Comparison of ENCODE assay signal across 10 cellular contexts in the genomic region with DNA sequence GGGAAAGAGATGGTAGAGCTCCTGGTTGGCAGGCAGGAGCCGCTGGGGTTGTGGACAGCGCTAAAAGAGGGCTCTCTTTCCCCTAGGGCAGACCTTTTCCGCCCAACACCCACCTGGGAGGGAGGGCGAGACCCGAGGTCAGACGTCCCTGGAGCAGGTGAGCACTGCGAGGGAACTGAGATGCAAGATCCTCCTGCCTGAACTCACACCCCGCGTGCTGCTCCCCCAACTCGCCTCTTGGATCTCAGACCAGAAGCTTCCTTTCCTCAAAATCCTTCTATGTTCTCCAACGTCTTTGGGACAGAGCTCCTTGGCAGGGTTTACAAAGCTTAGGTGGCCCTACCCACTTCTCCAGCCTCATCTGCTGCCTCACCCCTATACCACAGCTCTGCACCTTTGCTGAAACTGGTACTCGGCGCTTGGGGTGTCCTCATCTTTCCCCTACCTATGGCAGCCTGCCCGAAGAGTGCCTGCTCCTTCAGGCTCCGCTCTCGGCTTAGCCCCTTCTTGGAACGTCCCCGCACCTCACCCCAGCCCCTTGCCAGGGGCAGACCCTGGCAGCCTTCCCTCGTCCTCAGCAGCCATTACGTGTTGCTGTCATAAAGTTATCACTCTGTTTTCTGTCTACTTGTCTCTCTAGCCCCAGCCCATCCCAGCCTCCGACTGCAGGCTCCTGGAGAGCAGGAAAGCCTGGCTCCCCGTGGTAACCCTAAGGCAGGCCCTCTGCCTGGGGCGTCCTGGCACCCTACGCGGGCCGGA. TPM values are rescaled to one million over a fixed set of nuclear protein-coding genes. Genes with fewer than 3 reads are reported as not detected.
DNase-seq lines count a peak whose midpoint lies in the region; ATAC-seq and TF ChIP-seq lines count a peak whose summit lies in the region.
"Had no signal": no experiment of that assay in that cellular context is flagged by ENCODE, and none has a peak within 500 bp of the region (broad histone marks: within the 10 kb centered on the region; RNA-seq: fewer than 3 reads in every experiment).

No MANE protein-coding gene starts in this region.

- TF ChIP-seq CTCF in endodermal cell (conservative IDR thresholded peaks at IDR 0.05), result no peak
- no peak for TF ChIP-seq CTCF in neural progenitor cell (IDR thresholded peaks at IDR 0.05)

- H3F3A ChIP-seq in neural progenitor cell (ENCODE audit: low read depth), result peaks cover 22% of the 10 kb centered on the region

- no peaks in the 10 kb centered on the region for H3K9me3 Mint-ChIP-seq in endodermal cell
- no peaks in the 10 kb centered on the region for H3K9me3 Mint-ChIP-seq in neural progenitor cell

- H3K4me1 ChIP-seq in ACC112 (ENCODE audit: control insufficient read depth, insufficient read depth, low read length, unreplicated experiment), result peaks cover 13% of the 10 kb centered on the region
- peaks cover 35% of the 10 kb centered on the region for H3K4me1 ChIP-seq in HUES64 (ENCODE audit: insufficient read depth, low read length)
- peaks cover 7% of the 10 kb centered on the region for H3K4me1 ChIP-seq in endodermal cell (ENCODE audit: control insufficient read depth, insufficient read depth, low read length)
- peaks cover 36% of the 10 kb centered on the region for H3K4me1 ChIP-seq in neural progenitor cell
- peaks cover 20% of the 10 kb centered on the region for H3K4me1 ChIP-seq in HAP-1

- H3K27ac Mint-ChIP-seq in endodermal cell (no peak overlapping the region), neural progenitor cell (no peak overlapping the region)

- H3K4me3 ChIP-seq in ACC112 (ENCODE audit: low read depth, low read length), result peak overlapping the region; percentile 62
- H3K4me3 ChIP-seq in HUES64 (ENCODE audit: low read length), result peak overlapping the region; percentile 66
- peak overlapping the region; percentile 82 for H3K4me3 ChIP-seq in endodermal cell (ENCODE audit: low read length)
- peak overlapping the region; percentile 64 for H3K4me3 ChIP-seq in neural progenitor cell
- H3K4me3 ChIP-seq in HAP-1, result no peak overlapping the region

- DNase-seq in endodermal cell (no peak), neural progenitor cell (ENCODE audit: low spot score) (no peak), NCI-H2227 treated with DMSO at 0.1 percent for 48 hours (lab: John Stamatoyannopoulos, UW) (no peak), HAP-1 (ENCODE audit: low spot score in 2 of 2) (no peak)
- DNase-seq: activated CD8-positive, alpha-beta memory T cell treated with anti-CD3 and anti-CD28 coated beads, Interleukin-2, amount 50 U/mL, for 4 hours; GF-D8 had no signal

- H3K27ac ChIP-seq in ACC112 (ENCODE audit: low read depth, low read length) (no peak overlapping the region), HUES64 (ENCODE audit: low read depth, low read length) (no peak overlapping the region), endodermal cell (ENCODE audit: low read depth, low read length) (no peak overlapping the region), neural progenitor cell (no peak overlapping the region)

- in situ Hi-C loops in HAP-1 (cut with MboI; ENCODE audit: low sequenced_read_pairs), result no loop called here

- H3K36me3 Mint-ChIP-seq in endodermal cell (ENCODE audit: low read depth) (no peaks in the 10 kb centered on the region), neural progenitor cell (no peaks in the 10 kb centered on the region)

- H3K4me2 ChIP-seq in neural progenitor cell, result peak overlapping the region; percentile 89

- H3K4me1 Mint-ChIP-seq in endodermal cell (peaks cover 33% of the 10 kb centered on the region), neural progenitor cell (peaks cover 38% of the 10 kb centered on the region)

- H3K27me3 Mint-ChIP-seq in endodermal cell (ENCODE audit: insufficient read depth) (peaks cover 51% of the 10 kb centered on the region), neural progenitor cell (ENCODE audit: insufficient read depth, low read depth) (peaks cover 65% of the 10 kb centered on the region)

- H3K27me3 ChIP-seq in ACC112 (ENCODE audit: insufficient read depth, low read length) (peaks cover 42% of the 10 kb centered on the region), HUES64 (ENCODE audit: insufficient read depth, low read length) (peaks cover 68% of the 10 kb centered on the region), endodermal cell (ENCODE audit: control insufficient read depth, insufficient read depth, low read length, poor library complexity, severe bottlenecking) (peaks cover 61% of the 10 kb centered on the region), neural progenitor cell (peaks cover 74% of the 10 kb centered on the region), HAP-1 (ENCODE audit: low read depth) (peaks cover 9% of the 10 kb centered on the region)

- no peaks in the 10 kb centered on the region for H3K9me3 ChIP-seq in HUES64 (ENCODE audit: insufficient read depth, low read depth, low read length)
- no peaks in the 10 kb centered on the region for H3K9me3 ChIP-seq in endodermal cell (ENCODE audit: control insufficient read depth, low read length)
- no peaks in the 10 kb centered on the region for H3K9me3 ChIP-seq in neural progenitor cell (ENCODE audit: low read depth)
- H3K9me3 ChIP-seq in HAP-1, result no peaks in the 10 kb centered on the region

- H3K9ac ChIP-seq in HUES64 (ENCODE audit: low read depth, low read length) (peak overlapping the region; percentile 36; the same call in 1 of the 2 replicates), endodermal cell (ENCODE audit: extremely low read depth, low read length, poor library complexity, severe bottlenecking) (peak overlapping the region; percentile 18), neural progenitor cell (no peak overlapping the region)

- WGBS in HUES64, result 18% methylated on average over 26 of the region's 26 CpGs
- 36 to 55% methylated on average over 17 to 26 of the region's 26 CpGs for WGBS in endodermal cell (ENCODE audit: insufficient coverage in 1 of 2, insufficient read length in 1 of 2), 2 experiments

- H2AFZ ChIP-seq in ACC112 (ENCODE audit: low read length, unreplicated experiment), result peak overlapping the region; percentile 77
- peak overlapping the region; percentile 75 for H2AFZ ChIP-seq in neural progenitor cell (replicated peaks)

- peak overlapping the region; percentile 85 for H3K4me3 Mint-ChIP-seq in endodermal cell
- peak overlapping the region; percentile 57 for H3K4me3 Mint-ChIP-seq in neural progenitor cell

- H4K20me1 ChIP-seq in neural progenitor cell (ENCODE audit: low read depth), result no peaks in the 10 kb centered on the region

- H3K79me2 ChIP-seq in ACC112 (ENCODE audit: control insufficient read depth, insufficient read depth, low read length, unreplicated experiment) (no peaks in the 10 kb centered on the region), neural progenitor cell (ENCODE audit: low read depth) (no peaks in the 10 kb centered on the region)

- ATAC-seq in GM18519 (IDR thresholded peaks at IDR 0.05; ENCODE audit: low FRiP score, unreplicated experiment), result no peak
- ATAC-seq in GM18520 (IDR thresholded peaks at IDR 0.05; ENCODE audit: unreplicated experiment), result no peak

- H3K36me3 ChIP-seq in ACC112 (ENCODE audit: insufficient read depth, low read length), result no peaks in the 10 kb centered on the region
- no peaks in the 10 kb centered on the region for H3K36me3 ChIP-seq in HUES64 (ENCODE audit: insufficient read depth, low read length)
- H3K36me3 ChIP-seq in endodermal cell (ENCODE audit: control insufficient read depth, insufficient read depth, low read length), result no peaks in the 10 kb centered on the region
- no peaks in the 10 kb centered on the region for H3K36me3 ChIP-seq in neural progenitor cell
- H3K36me3 ChIP-seq in HAP-1 (replicated peaks), result no peaks in the 10 kb centered on the region

RNA-seq across cellular contexts. Expression of a gene that starts 5.2 kb away (rescaled TPM):
- 21.8 TPM for polyA plus RNA-seq in HUES64 (2013, experiment 1 of 2)
- 19.7 TPM for polyA plus RNA-seq in HUES64 (2013, experiment 2 of 2)
- total RNA-seq in endodermal cell (10 to 100 TPM; 23.5 to 30.1 TPM), neural progenitor cell (ENCODE audit: low replicate concordance) (5.8 and 13.7 TPM in 2 replicates)
- 20.3 TPM for polyA plus RNA-seq in endodermal cell (2013, experiment 1 of 2)
- polyA plus RNA-seq in endodermal cell (2013, experiment 2 of 2), result 20.1 TPM

RNA-seq across cellular contexts. Expression of a gene that starts 29.9 kb away (rescaled TPM):
- polyA plus RNA-seq in HUES64 (2013, experiment 1 of 2), result 45.6 TPM
- 38.9 TPM for polyA plus RNA-seq in HUES64 (2013, experiment 2 of 2)
- total RNA-seq in endodermal cell (10 to 100 TPM; 90.6 to 98.7 TPM), neural progenitor cell (ENCODE audit: low replicate concordance) (18.0 and 38.4 TPM in 2 replicates)
- polyA plus RNA-seq in endodermal cell (2013, experiment 1 of 2), result 63.5 TPM
- polyA plus RNA-seq in endodermal cell (2013, experiment 2 of 2), result 51.7 TPM

RNA-seq across cellular contexts. Expression of a gene that starts 35.3 kb away (rescaled TPM):
- polyA plus RNA-seq in HUES64 (2013, experiment 1 of 2), result 15.0 TPM
- polyA plus RNA-seq in HUES64 (2013, experiment 2 of 2), result 18.5 TPM
- total RNA-seq in endodermal cell (10 to 100 TPM; 33.7 to 43.0 TPM), neural progenitor cell (ENCODE audit: low replicate concordance) (11.9 and 17.5 TPM in 2 replicates)
- polyA plus RNA-seq in endodermal cell (2013, experiment 1 of 2), result 28.5 TPM
- polyA plus RNA-seq in endodermal cell (2013, experiment 2 of 2), result 27.1 TPM

RNA-seq across cellular contexts. Expression of a gene that starts 53.0 kb away (rescaled TPM):
- 46.7 TPM for polyA plus RNA-seq in HUES64 (2013, experiment 1 of 2)
- 58.7 TPM for polyA plus RNA-seq in HUES64 (2013, experiment 2 of 2)
- total RNA-seq in endodermal cell (10 to 100 TPM; 57.6 to 92.4 TPM), neural progenitor cell (ENCODE audit: low replicate concordance) (129 and 152 TPM in 2 replicates)
- 80.7 TPM for polyA plus RNA-seq in endodermal cell (2013, experiment 1 of 2)
- 81.0 TPM for polyA plus RNA-seq in endodermal cell (2013, experiment 2 of 2)
